In genomic region chr14:64765740-64766302, GRCh38 we compare ENCODE assay signal across 18 cellular contexts.
DNase-seq lines count a peak whose midpoint lies in the region; ATAC-seq, FAIRE-seq and TF ChIP-seq lines count a peak whose summit lies in the region.
"Had no signal": no experiment of that assay in that cellular context is flagged by ENCODE, and none has a peak within 500 bp of the region (broad histone marks: within the 10 kb centered on the region; RNA-seq: fewer than 3 reads in every experiment).

No MANE protein-coding gene starts in this region.

- H4K91ac ChIP-seq in trophoblast cell (ENCODE audit: low read depth, low read length), result no peak overlapping the region

- no peak overlapping the region for H3K27ac Mint-ChIP-seq in T-cell

- H3K4me2 ChIP-seq in trophoblast cell (ENCODE audit: low read length), result no peak overlapping the region
- H3K4me2 ChIP-seq: KMS-11 had no signal

- H3K23ac ChIP-seq in trophoblast cell (ENCODE audit: low read length), result no peak overlapping the region

- H3K79me1 ChIP-seq in trophoblast cell (ENCODE audit: low read length), result peaks cover 14% of the 10 kb centered on the region

- peak overlapping the region; percentile 65 for H3K27ac ChIP-seq in caudate nucleus (ENCODE audit: low read depth, low read length)
- H3K27ac ChIP-seq in trophoblast cell (ENCODE audit: low read depth, low read length), result no peak overlapping the region
- H3K27ac ChIP-seq in effector memory CD4-positive, alpha-beta T cell (ENCODE audit: insufficient read depth, low read length, poor library complexity, severe bottlenecking), result no peak overlapping the region
- H3K27ac ChIP-seq: KMS-11, PC-9, SJCRH30 had no signal

- no peak overlapping the region for H3K9ac ChIP-seq in trophoblast cell (ENCODE audit: low read length)
- H3K9ac ChIP-seq: KMS-11 had no signal

- no peaks in the 10 kb centered on the region for H3K9me3 Mint-ChIP-seq in T-cell

- no peak for TF ChIP-seq POLR2A in GM12892 (IDR thresholded peaks at IDR 0.05; ENCODE audit: low read depth, low read length)

- no peak overlapping the region for H3K4ac ChIP-seq in trophoblast cell (ENCODE audit: low read depth, low read length)

- no peak overlapping the region for H2BK120ac ChIP-seq in trophoblast cell (ENCODE audit: insufficient read depth, low read length, poor library complexity)

- H3K9me3 ChIP-seq in trophoblast cell (ENCODE audit: insufficient read depth, low read depth, low read length), result peaks cover 7% of the 10 kb centered on the region
- H3K9me3 ChIP-seq in effector memory CD4-positive, alpha-beta T cell (ENCODE audit: control insufficient read depth, low read length), result no peaks in the 10 kb centered on the region
- H3K9me3 ChIP-seq: SJCRH30 had no signal

- H4K8ac ChIP-seq in trophoblast cell (ENCODE audit: low read depth, low read length), result no peak overlapping the region

- H3K79me2 ChIP-seq in trophoblast cell (ENCODE audit: control insufficient read depth, insufficient read depth, low read length, poor library complexity), result no peaks in the 10 kb centered on the region

- no peaks in the 10 kb centered on the region for H3K36me3 ChIP-seq in trophoblast cell (ENCODE audit: control insufficient read depth in 1 of 2, insufficient read depth in 2 of 2, low read length in 2 of 2)
- H3K36me3 ChIP-seq in effector memory CD4-positive, alpha-beta T cell (ENCODE audit: control insufficient read depth, insufficient read depth, low read length), result no peaks in the 10 kb centered on the region
- H3K36me3 ChIP-seq: SJCRH30 had no signal

- no peak overlapping the region for H2BK12ac ChIP-seq in trophoblast cell (ENCODE audit: low read length)

- peak overlapping the region; percentile 53 for H3K4me3 ChIP-seq in trophoblast cell (ENCODE audit: low read depth, low read length)
- no peak overlapping the region for H3K4me3 ChIP-seq in effector memory CD4-positive, alpha-beta T cell (ENCODE audit: insufficient read depth, low read depth, low read length, poor library complexity, severe bottlenecking)
- H3K4me3 ChIP-seq: PC-9, SJCRH30 had no signal

- H3K18ac ChIP-seq in trophoblast cell (ENCODE audit: low read length), result no peak overlapping the region

- H3K36me3 Mint-ChIP-seq in T-cell, result no peaks in the 10 kb centered on the region
- H3K36me3 Mint-ChIP-seq: CD14-positive monocyte had no signal

- H3K4me1 ChIP-seq in trophoblast cell (ENCODE audit: control insufficient read depth in 1 of 2, insufficient read depth in 2 of 2, low read length in 2 of 2), result peaks cover 22 to 23% of the 10 kb centered on the region in 2 experiments
- peaks cover 39% of the 10 kb centered on the region for H3K4me1 ChIP-seq in effector memory CD4-positive, alpha-beta T cell (ENCODE audit: control insufficient read depth, insufficient read depth, low read length, poor library complexity, severe bottlenecking)

- H3K4me3 Mint-ChIP-seq in T-cell, result no peak overlapping the region

- no peak for ATAC-seq in T-cell (replicated peaks in 1 of 4)

- H3K27me3 ChIP-seq in trophoblast cell (ENCODE audit: insufficient read depth, low read length), result no peaks in the 10 kb centered on the region
- no peaks in the 10 kb centered on the region for H3K27me3 ChIP-seq in effector memory CD4-positive, alpha-beta T cell (replicated peaks; ENCODE audit: control insufficient read depth, insufficient read depth, low read length, poor library complexity, severe bottlenecking)
- H3K27me3 ChIP-seq: SJCRH30 had no signal

- H3K4me1 Mint-ChIP-seq in T-cell, result peaks cover 38 to 54% (median 43%) of the 10 kb centered on the region in 3 donors

- CTCF ChIA-PET in T-cell (lab: Charles Lee), result interaction anchor here (0.6 to 1.9 kb wide), 5 partner anchors 70 to 422 kb away, joined by 3 to 9 read pairs (median 4); no protein-coding TSS in a partner anchor

- POLR2A ChIA-PET in T-cell (lab: Charles Lee), result no interaction called here

- no peak overlapping the region for H2AK5ac ChIP-seq in trophoblast cell (ENCODE audit: low read length)

- no peak overlapping the region for H3K14ac ChIP-seq in trophoblast cell (ENCODE audit: low read length)

- DNase-seq in GM12892 (ENCODE audit: insufficient read length) (no peak), HTR-8/SVneo (ENCODE audit: insufficient read length, low spot score) (no peak), caudate nucleus (lab: John Stamatoyannopoulos, UW) (peak in 4 of 61 donors; percentile 30 to 68 (median 39)), trophoblast cell (no peak), COR-L47 (lab: John Stamatoyannopoulos, UW) (no peak), T-cell (no peak), NCI-H2227 treated with DMSO at 0.1 percent for 48 hours (lab: John Stamatoyannopoulos, UW) (no peak)
- no peak for DNase-seq in effector memory CD4-positive, alpha-beta T cell
- DNase-seq: AML-193, DMS 273 treated with DMSO at 0.1 percent for 48 hours, DND-41, HCEC 1CT, NCI-H1417 treated with DMSO at 0.1 percent for 48 hours, NCI-H187 treated with DMSO at 0.1 percent for 48 hours, SJCRH30 had no signal

- no peak overlapping the region for H4K12ac ChIP-seq in trophoblast cell (ENCODE audit: low read depth, low read length)

- H3K27me3 Mint-ChIP-seq in T-cell, result no peaks in the 10 kb centered on the region

- FAIRE-seq in GM12892 (lab: Jason Lieb, UNC) (peak; percentile 14), HTR-8/SVneo (lab: Jason Lieb, UNC) (peak; percentile 100)

- no peak overlapping the region for H2AFZ ChIP-seq in trophoblast cell (ENCODE audit: insufficient read depth, low read length, poor library complexity)
- H2AFZ ChIP-seq: PC-9 had no signal

- 100% methylated on average over 2 of the region's 4 CpGs for WGBS in trophoblast cell (ENCODE audit: extremely low coverage, insufficient coverage, insufficient read length)

- H2BK5ac ChIP-seq in trophoblast cell (ENCODE audit: low read depth, low read length, poor library complexity), result no peak overlapping the region
